32 cellular contexts compared by ENCODE assay signal in genomic region chr2:221087779-221088178, GRCh38.
"Had no signal": no experiment of that assay in that cellular context is flagged by ENCODE, and none has a peak within 500 bp of the region (broad histone marks: within the 10 kb centered on the region; RNA-seq: fewer than 3 reads in every experiment).

No MANE protein-coding gene starts in this region.

- DNase-seq: Karpas-422, Kasumi-1, KG1, MG63, MM.1S, MV-4-11, NCI-H1048, NCI-H1092, NCI-H1092 treated with DMSO at 0.1 percent for 48 hours, NCI-H1105, NCI-H1105 treated with DMSO at 0.1 percent for 48 hours, NCI-H1417 treated with DMSO at 0.1 percent for 48 hours, NCI-H1436, NCI-H1436 treated with DMSO at 0.1 percent for 48 hours, NCI-H1694, NCI-H1694 treated with DMSO at 0.1 percent for 48 hours, NCI-H187, NCI-H187 treated with DMSO at 0.1 percent for 48 hours, NCI-H1930, NCI-H2029, NCI-H2029 treated with DMSO at 0.1 percent for 48 hours, NCI-H2081, NCI-H2081 treated with DMSO at 0.1 percent for 48 hours, NCI-H2107, NCI-H2171, NCI-H2171 treated with DMSO at 0.1 percent for 48 hours, NCI-H2227 treated with DMSO at 0.1 percent for 48 hours, NCI-H226, NCI-H345, NCI-H446, NCI-H446 treated with DMSO at 0.1 percent for 48 hours had no signal

- H3K27ac ChIP-seq: KMS-11 had no signal

- H3K27me3 ChIP-seq: MG63 had no signal

- H3K9ac ChIP-seq: KMS-11 had no signal

- H3K4me2 ChIP-seq: KMS-11 had no signal

- H3K36me3 ChIP-seq: MG63 had no signal

- H3K9me3 ChIP-seq: MG63 had no signal

- H3K4me3 ChIP-seq: MG63 had no signal
